15 cellular contexts compared by ENCODE assay signal in genomic region chr7:7848245-7848644, GRCh38.
DNase-seq lines count a peak whose midpoint lies in the region; ATAC-seq lines count a peak whose summit lies in the region.
"Had no signal": no experiment of that assay in that cellular context is flagged by ENCODE, and none has a peak within 500 bp of the region (broad histone marks: within the 10 kb centered on the region; RNA-seq: fewer than 3 reads in every experiment).

No MANE protein-coding gene starts in this region.

- H3K27ac ChIP-seq in caudate nucleus (ENCODE audit: low read depth, low read length) = no peak overlapping the region
- H3K27ac ChIP-seq: thoracic aorta had no signal

- no peak for DNase-seq in memory B cell (ENCODE audit: low spot score in 2 of 2)
- no peak for DNase-seq in NCI-H748 (lab: John Stamatoyannopoulos, UW; ENCODE audit: unreplicated experiment)
- no peak for DNase-seq in caudate nucleus (lab: John Stamatoyannopoulos, UW)
- no peak for DNase-seq in anterior cingulate cortex (lab: John Stamatoyannopoulos, UW)
- DNase-seq: activated CD8-positive, alpha-beta memory T cell treated with anti-CD3 and anti-CD28 coated beads, Interleukin-2, amount 50 U/mL, for 4 hours; Calu3; foreskin fibroblast; IMR-90; NCI-H1436; NCI-H526; right cardiac atrium had no signal

- peak overlapping the region; percentile 13 for H3K27ac Mint-ChIP-seq in memory B cell

- no peaks in the 10 kb centered on the region for H3K27me3 Mint-ChIP-seq in memory B cell

- peak overlapping the region; percentile 1 for H3K4me3 Mint-ChIP-seq in memory B cell

- peaks cover 12% of the 10 kb centered on the region for H3K4me1 Mint-ChIP-seq in memory B cell

- peaks cover 2% of the 10 kb centered on the region for H3K36me3 Mint-ChIP-seq in memory B cell

- no peaks in the 10 kb centered on the region for H3K9me3 Mint-ChIP-seq in memory B cell

- peak; percentile 65 for ATAC-seq in GM18858 (IDR thresholded peaks at IDR 0.05; ENCODE audit: unreplicated experiment)
- peak; percentile 96 for ATAC-seq in GM21390 (IDR thresholded peaks at IDR 0.05; ENCODE audit: unreplicated experiment)
- ATAC-seq in HG03196 (IDR thresholded peaks at IDR 0.05; ENCODE audit: unreplicated experiment) = peak; percentile 84
- ATAC-seq in memory B cell (ENCODE audit: low read depth) = no peak
- ATAC-seq: right cardiac atrium had no signal
